21 cellular contexts compared by ENCODE assay signal in the genomic region with DNA sequence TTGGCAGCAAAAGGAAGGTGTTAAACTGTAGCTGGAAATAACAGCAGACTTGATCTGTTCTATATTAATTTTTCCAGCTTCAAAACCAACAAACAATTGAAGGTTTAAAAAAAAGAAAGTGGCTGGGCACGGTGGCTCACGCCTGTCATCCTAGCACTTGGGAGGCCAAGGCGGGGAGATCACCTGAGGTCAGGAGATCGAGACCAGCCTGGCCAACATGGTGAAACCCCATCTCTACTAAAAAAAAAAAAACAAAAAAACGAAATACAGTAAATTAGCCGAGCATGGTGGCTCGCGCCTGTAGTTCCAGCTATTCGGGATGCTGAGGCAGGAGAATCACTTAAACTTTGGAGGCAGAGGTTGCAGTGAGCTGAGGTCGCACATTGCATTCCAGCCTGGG.
"Had no signal": no experiment of that assay in that cellular context is flagged by ENCODE, and none has a peak within 500 bp of the region (broad histone marks: within the 10 kb centered on the region; RNA-seq: fewer than 3 reads in every experiment).

No MANE protein-coding gene starts in this region.

- H3K79me2 ChIP-seq: parathyroid adenoma had no signal

- H3K36me3 ChIP-seq: gastrocnemius medialis, left lung, neural progenitor cell, right lobe of liver, thyroid gland had no signal

- H3K4me1 ChIP-seq: gastrocnemius medialis, parathyroid adenoma, right lobe of liver, thyroid gland had no signal

- FAIRE-seq: islet of Langerhans, small intestine had no signal

- H3K9me3 ChIP-seq: gastrocnemius medialis, right lobe of liver, thyroid gland had no signal

- H3K27me3 ChIP-seq: gastrocnemius medialis, left lung, neural progenitor cell, right lobe of liver, stomach, thyroid gland had no signal

- ATAC-seq: esophagus mucosa; gastrocnemius medialis; left cardiac atrium; left lung; naive thymus-derived CD4-positive, alpha-beta T cell; right lobe of liver; stimulated activated effector memory CD8-positive, alpha-beta T cell treated with anti-CD3 and anti-CD28 coated beads, Interleukin-12 subunit alpha, Interleukin-12 subunit beta, amount 100 ng/mL, for 72 hours had no signal

- H3K27ac ChIP-seq: gastrocnemius medialis, left lung, neural progenitor cell, parathyroid adenoma, right lobe of liver, stomach, thyroid gland had no signal

- H2AFZ ChIP-seq: neural progenitor cell, parathyroid adenoma had no signal

- H3K4me3 ChIP-seq: gastrocnemius medialis, left lung, neural progenitor cell, right lobe of liver, stomach, thyroid gland had no signal

- H3K9ac ChIP-seq: neural progenitor cell, parathyroid adenoma had no signal

- H3K4me2 ChIP-seq: neural progenitor cell had no signal

- DNase-seq: effector CD8-positive, alpha-beta T cell; foreskin fibroblast; gastrocnemius medialis; head of caudate nucleus; left cardiac atrium; left lung; midbrain; naive thymus-derived CD4-positive, alpha-beta T cell; right lobe of liver; small intestine; stimulated activated CD4-positive, alpha-beta T cell treated with anti-CD3 and anti-CD28 coated beads, Interleukin-12 subunit alpha, Interleukin-12 subunit beta, amount 100 ng/mL, for 4 hours; stimulated activated CD4-positive, alpha-beta T cell treated with anti-CD3 and anti-CD28 coated beads, Interleukin-2, amount 100 ng/mL, for 24 hours; stimulated activated CD4-positive, alpha-beta T cell treated with anti-CD3 and anti-CD28 coated beads, Interleukin-4, amount 100 ng/mL, for 24 hours; stimulated activated naive CD4-positive, alpha-beta T cell treated with Interleukin-2 at 50 U/mL for 16 hours; stomach; thyroid gland had no signal
